1 cellular context compared by ENCODE assay signal in genomic region chr1:40860706-40861226, GRCh38.
TF ChIP-seq lines count a peak whose summit lies in the region.

No MANE protein-coding gene starts in this region.

TF ChIP-seq in GM12878, 131 proteins besides CTCF, POLR2A, EP300 and RAD21 (continued from another document):
- TF ChIP-seq ATF2 (IDR thresholded peaks at IDR 0.05; ENCODE audit: low read length), result no peak
